In the genomic region with DNA sequence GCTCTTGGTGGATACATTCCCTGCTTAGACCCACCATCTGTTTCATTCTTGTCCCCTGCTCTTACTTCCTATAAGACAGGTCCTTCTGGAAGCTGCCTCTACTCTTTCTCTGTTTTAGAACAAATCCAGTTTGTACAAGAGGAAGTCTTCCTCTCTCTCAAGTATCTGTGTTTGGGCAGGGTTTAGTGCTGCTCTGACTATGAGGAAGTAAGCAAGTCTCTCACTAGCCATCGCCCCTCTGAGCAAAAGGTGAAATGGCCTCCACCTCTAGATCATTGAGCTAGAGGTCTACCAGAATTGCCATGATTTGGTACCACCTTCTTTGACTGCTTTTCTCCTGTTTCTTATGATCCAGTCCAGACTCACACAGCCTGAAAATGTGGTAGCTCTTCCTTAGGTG, we compare ENCODE assay signal across 27 cellular contexts. TPM values are rescaled to one million over a fixed set of nuclear protein-coding genes. Genes with fewer than 3 reads are reported as not detected.
DNase-seq lines count a peak whose midpoint lies in the region; ATAC-seq and TF ChIP-seq lines count a peak whose summit lies in the region.
"Had no signal": no experiment of that assay in that cellular context is flagged by ENCODE, and none has a peak within 500 bp of the region (broad histone marks: within the 10 kb centered on the region; RNA-seq: fewer than 3 reads in every experiment).

No MANE protein-coding gene starts in this region.

- no peak overlapping the region for H3K4me3 ChIP-seq in Karpas-422 (ENCODE audit: low read length)
- H3K4me3 ChIP-seq: GM23248 had no signal

- peaks cover 46% of the 10 kb centered on the region for H3K79me2 ChIP-seq in Karpas-422 (ENCODE audit: low read length)

- H3K27me3 Mint-ChIP-seq in CD14-positive monocyte (ENCODE audit: low read depth in 3 of 3), result peaks cover 0 to 1% (median 0%) of the 10 kb centered on the region in 3 donors

- H3K4me1 ChIP-seq in Karpas-422 (ENCODE audit: low read length), result peaks cover 42% of the 10 kb centered on the region

- peak overlapping the region in 6 of 7 donors; percentile 25 to 85 (median 72) for H3K27ac Mint-ChIP-seq in CD14-positive monocyte
- H3K27ac Mint-ChIP-seq in activated naive CD4-positive, alpha-beta T cell treated with anti-CD3 and anti-CD28 coated beads, Interleukin-2, amount 50 U/mL, for 72 hours, result no peak overlapping the region
- H3K27ac Mint-ChIP-seq: activated naive CD4-positive, alpha-beta T cell treated with anti-CD3 and anti-CD28 coated beads for 36 hours; T-cell had no signal

- no peaks in the 10 kb centered on the region for H3K9me3 Mint-ChIP-seq in CD14-positive monocyte
- no peaks in the 10 kb centered on the region for H3K9me3 Mint-ChIP-seq in activated naive CD4-positive, alpha-beta T cell treated with anti-CD3 and anti-CD28 coated beads, Interleukin-2, amount 50 U/mL, for 72 hours
- H3K9me3 Mint-ChIP-seq: activated naive CD4-positive, alpha-beta T cell treated with anti-CD3 and anti-CD28 coated beads for 36 hours; T-cell had no signal

- H2AFZ ChIP-seq in Karpas-422 (ENCODE audit: low read length), result no peak overlapping the region
- H2AFZ ChIP-seq: GM23248 had no signal

- H3K36me3 Mint-ChIP-seq in CD14-positive monocyte, result peaks cover 15 to 17% of the 10 kb centered on the region in 2 donors
- H3K36me3 Mint-ChIP-seq in activated naive CD4-positive, alpha-beta T cell treated with anti-CD3 and anti-CD28 coated beads, Interleukin-2, amount 50 U/mL, for 72 hours, result no peaks in the 10 kb centered on the region
- H3K36me3 Mint-ChIP-seq: T-cell had no signal

- intact Hi-C loops in CD14-positive monocyte (cut with micrococcal nuclease), result no loop called here

- no peak for ATAC-seq in activated naive CD4-positive, alpha-beta T cell treated with anti-CD3 and anti-CD28 coated beads, Interleukin-2, amount 50 U/mL, for 72 hours
- ATAC-seq: left colon, Right ventricle myocardium inferior, T-cell had no signal

- DNase-seq in CD14-positive monocyte (ENCODE audit: low spot score), result no peak
- peak; percentile 52 for DNase-seq in Karpas-422
- DNase-seq in SKM-1 (lab: John Stamatoyannopoulos, UW; ENCODE audit: unreplicated experiment), result peak; percentile 5
- peak; percentile 3 for DNase-seq in germinal center (ENCODE audit: low spot score)
- no peak for DNase-seq in stimulated activated CD4-positive, alpha-beta T cell treated with anti-CD3 and anti-CD28 coated beads, Interleukin-4, amount 100 ng/mL, for 24 hours
- no peak for DNase-seq in activated naive CD4-positive, alpha-beta T cell treated with Interleukin-2 at 50 U/mL for 16 hours
- no peak for DNase-seq in DMS114 treated with DMSO at 0.1 percent for 48 hours (lab: John Stamatoyannopoulos, UW; ENCODE audit: unreplicated experiment)
- DNase-seq in activated naive CD4-positive, alpha-beta T cell treated with anti-CD3 and anti-CD28 coated beads, Interleukin-2, amount 50 U/mL, for 72 hours (ENCODE audit: low spot score in 2 of 2), result no peak
- DNase-seq: activated CD4-positive, alpha-beta T cell treated with anti-CD3 and anti-CD28 coated beads for 4 hours; activated naive CD4-positive, alpha-beta T cell treated with anti-CD3 and anti-CD28 coated beads for 36 hours; activated T-cell treated with anti-CD3 and anti-CD28 coated beads, Interleukin-2, amount 50 U/mL, for 48 hours; amniotic stem cell; C1 segment of cervical spinal cord; effector CD4-positive, alpha-beta T cell; erythroblast; foreskin fibroblast; GM23248; left colon; mesendoderm; NCI-H1930; NCI-H2227 treated with DMSO at 0.1 percent for 48 hours; occipital lobe; small intestine; stimulated activated CD4-positive, alpha-beta T cell treated with anti-CD3 and anti-CD28 coated beads, Interleukin-2, amount 100 ng/mL, for 24 hours; T-cell had no signal

- H3K9me3 ChIP-seq in Karpas-422 (ENCODE audit: low read length), result no peaks in the 10 kb centered on the region

- peaks cover 6% of the 10 kb centered on the region for H3K4me1 Mint-ChIP-seq in CD14-positive monocyte
- H3K4me1 Mint-ChIP-seq: T-cell had no signal

- no peak overlapping the region for H3K9ac ChIP-seq in Karpas-422 (ENCODE audit: low read length)
- H3K9ac ChIP-seq: GM23248 had no signal

- no peaks in the 10 kb centered on the region for H3K27me3 ChIP-seq in Karpas-422 (ENCODE audit: low read length)

- no peaks in the 10 kb centered on the region for H4K20me1 ChIP-seq in Karpas-422 (ENCODE audit: insufficient read depth, low read depth, low read length)

- no peaks in the 10 kb centered on the region for H3K9me2 ChIP-seq in Karpas-422 (replicated peaks; ENCODE audit: insufficient read depth, low read length)

- H3K4me3 Mint-ChIP-seq in CD14-positive monocyte, result no peak overlapping the region
- H3K4me3 Mint-ChIP-seq: activated naive CD4-positive, alpha-beta T cell treated with anti-CD3 and anti-CD28 coated beads for 36 hours; T-cell had no signal

- peak overlapping the region; percentile 58 for H3K27ac ChIP-seq in Karpas-422 (ENCODE audit: low read length)
- H3K27ac ChIP-seq: GM23248 had no signal

- TF ChIP-seq CTCF in CD14-positive monocyte (IDR thresholded peaks at IDR 0.05), result no peak

- no peak overlapping the region for H3K4me2 ChIP-seq in Karpas-422 (ENCODE audit: low read depth, low read length, poor library complexity, severe bottlenecking)

- H3K36me3 ChIP-seq in Karpas-422 (ENCODE audit: insufficient read depth, low read length), result 0 out of 2 replicates have a peak, but pooled peaks cover 6% of the 10 kb centered on the region

RNA-seq across cellular contexts. Expression of a gene that starts 8.4 kb away (rescaled TPM):
- polyA plus RNA-seq in CD14-positive monocyte, result 10 to 100 TPM; 74.1 to 82.9 TPM
- 81.6 and 94.2 TPM in 2 replicates for total RNA-seq in Karpas-422 (2014; rRNA removed; shearing (Covaris generic); ENCODE audit: low replicate concordance)
- total RNA-seq in activated naive CD4-positive, alpha-beta T cell treated with anti-CD3 and anti-CD28 coated beads, Interleukin-2, amount 50 U/mL, for 72 hours, result under 1 TPM; 0.19 to 0.41 TPM
- total RNA-seq: GM23248, LHCN-M2 had no signal
- polyA plus RNA-seq: GM23248 had no signal

RNA-seq across cellular contexts. Expression of a gene that starts 13.3 kb away (rescaled TPM):
- polyA plus RNA-seq in CD14-positive monocyte, result 100 to 1,000 TPM; 833 to 875 TPM
- 1,280 and 3,178 TPM in 2 replicates for total RNA-seq in Karpas-422 (2014; rRNA removed; shearing (Covaris generic); ENCODE audit: low replicate concordance)
- 100 to 1,000 TPM; 236 to 271 TPM for total RNA-seq in activated naive CD4-positive, alpha-beta T cell treated with anti-CD3 and anti-CD28 coated beads, Interleukin-2, amount 50 U/mL, for 72 hours

RNA-seq across cellular contexts. Expression of a gene that starts 29.0 kb away (rescaled TPM):
- polyA plus RNA-seq in CD14-positive monocyte, result 1 to 10 TPM; 2.4 to 2.5 TPM
- total RNA-seq in Karpas-422 (2014; rRNA removed; shearing (Covaris generic); ENCODE audit: low replicate concordance), result 3.5 and 10.3 TPM in 2 replicates
- 10 to 100 TPM; 17.4 to 21.9 TPM for total RNA-seq in activated naive CD4-positive, alpha-beta T cell treated with anti-CD3 and anti-CD28 coated beads, Interleukin-2, amount 50 U/mL, for 72 hours

RNA-seq across cellular contexts. Expression of a gene that starts 30.2 kb away (rescaled TPM):
- 10 to 100 TPM; 64.0 to 80.0 TPM for polyA plus RNA-seq in CD14-positive monocyte
- total RNA-seq in Karpas-422 (2014; rRNA removed; shearing (Covaris generic); ENCODE audit: low replicate concordance), result 25.8 and 30.1 TPM in 2 replicates
- total RNA-seq in activated naive CD4-positive, alpha-beta T cell treated with anti-CD3 and anti-CD28 coated beads, Interleukin-2, amount 50 U/mL, for 72 hours, result 10 to 100 TPM; 63.8 to 98.2 TPM

RNA-seq across cellular contexts. Expression of a gene that starts 30.5 kb away (rescaled TPM):
- 100 to 1,000 TPM; 118 to 163 TPM for polyA plus RNA-seq in CD14-positive monocyte
- 34.8 and 55.4 TPM in 2 replicates for total RNA-seq in Karpas-422 (2014; rRNA removed; shearing (Covaris generic); ENCODE audit: low replicate concordance)
- total RNA-seq in activated naive CD4-positive, alpha-beta T cell treated with anti-CD3 and anti-CD28 coated beads, Interleukin-2, amount 50 U/mL, for 72 hours, result 10 to 100 TPM; 27.8 to 30.9 TPM

Comparison
In these comparisons a context has a peak if more than half of its experiments do, and no peak if none do; other contexts are left out.
1. DNase-seq: peak in Karpas-422 (single experiment), SKM-1 (single experiment) and germinal center (single experiment); none in CD14-positive monocyte (single experiment), stimulated activated CD4-positive, alpha-beta T cell treated with anti-CD3 and anti-CD28 coated beads, Interleukin-4, amount 100 ng/mL, for 24 hours (single experiment), activated naive CD4-positive, alpha-beta T cell treated with Interleukin-2 at 50 U/mL for 16 hours (single experiment), DMS114 treated with DMSO at 0.1 percent for 48 hours (single experiment) and activated naive CD4-positive, alpha-beta T cell treated with anti-CD3 and anti-CD28 coated beads, Interleukin-2, amount 50 U/mL, for 72 hours (0 of 2).
2. H3K27ac Mint-ChIP-seq: peak in CD14-positive monocyte (6 of 7); none in activated naive CD4-positive, alpha-beta T cell treated with anti-CD3 and anti-CD28 coated beads, Interleukin-2, amount 50 U/mL, for 72 hours (0 of 2).
3. RNA of a gene that starts 8.4 kb away (total RNA-seq): 81.6 to 94.2 TPM in Karpas-422; 0.19 to 0.41 TPM in activated naive CD4-positive, alpha-beta T cell treated with anti-CD3 and anti-CD28 coated beads, Interleukin-2, amount 50 U/mL, for 72 hours; every median in the first group is over 10 times any median in the second.